Comparison of ENCODE assay signal across 17 cellular contexts in genomic region chr3:121477589-121477988, GRCh38.
A peak's percentile ranks its signal among the peaks of the same experiment; 100 is the strongest.
DNase-seq lines count a peak whose midpoint lies in the region; ATAC-seq and TF ChIP-seq lines count a peak whose summit lies in the region.
"Had no signal": no experiment of that assay in that cellular context is flagged by ENCODE, and none has a peak within 500 bp of the region (broad histone marks: within the 10 kb centered on the region; RNA-seq: fewer than 3 reads in every experiment).

No MANE protein-coding gene starts in this region.

- H3K4me3 Mint-ChIP-seq in brain (no peak overlapping the region), Calu3 (ENCODE audit: low read depth, unreplicated experiment) (no peak overlapping the region)
- H3K4me3 Mint-ChIP-seq: activated naive CD8-positive, alpha-beta T cell had no signal

- CTCF ChIA-PET in AG04449 (lab: Yijun Ruan, JAX) = interaction anchor here (1.1 kb wide), 1 partner anchor 45 kb away, joined by 3 read pairs; no protein-coding TSS in a partner anchor
- CTCF ChIA-PET in Calu3 (lab: Charles Lee) = no interaction called here

- intact Hi-C loops in Calu3 (cut with micrococcal nuclease; ENCODE audit: unreplicated experiment) (no loop called here), posterior vena cava (cut with DNase I) (no loop called here), left ventricle myocardium superior (cut with micrococcal nuclease) (no loop called here)

- DNase-seq in AG04449 (ENCODE audit: low read depth, low spot score) = peak; percentile 70
- peak; percentile 83 for DNase-seq in HS-5 (ENCODE audit: low read depth)
- peak; percentile 71 for DNase-seq in iris pigment epithelial cell (ENCODE audit: low read depth)
- DNase-seq in Calu3 = no peak
- DNase-seq in posterior vena cava (ENCODE audit: low spot score) = no peak
- no peak for DNase-seq in NOMO-1 treated with DMSO at 0.1 percent for 48 hours (lab: John Stamatoyannopoulos, UW; ENCODE audit: unreplicated experiment)
- no peak for DNase-seq in left ventricle myocardium superior
- DNase-seq: activated CD4-positive, CD25-positive, alpha-beta regulatory T cell; colonic mucosa; NCI-H1436; NCI-H446 treated with DMSO at 0.1 percent for 48 hours; PC-3; posterior cingulate gyrus had no signal

- H3K27ac Mint-ChIP-seq in brain = peak overlapping the region in 3 of 5 experiments; percentile 5 to 18 (median 16)
- no peak overlapping the region for H3K27ac Mint-ChIP-seq in Calu3 (ENCODE audit: unreplicated experiment)
- H3K27ac Mint-ChIP-seq: activated naive CD8-positive, alpha-beta T cell had no signal

- POLR2A ChIA-PET in AG04449 (lab: Yijun Ruan, JAX) = no interaction called here

- no TSS peak for BruUV-seq in Calu3 (replicated peaks; lab: Mats Ljungman, UMichigan)

- peak overlapping the region; percentile 12; the same call in 1 of the 2 replicates for H3K4me3 ChIP-seq in AG04449 (ENCODE audit: low read depth, low read length)
- H3K4me3 ChIP-seq: A549, colonic mucosa, thoracic aorta had no signal

- ATAC-seq in left ventricle myocardium superior = no peak
- ATAC-seq: A549, PC-3 had no signal

- H3K36me3 Mint-ChIP-seq in brain = peaks cover 4% of the 10 kb centered on the region
- H3K36me3 Mint-ChIP-seq in Calu3 (ENCODE audit: insufficient read depth, unreplicated experiment) = no peaks in the 10 kb centered on the region

- H3K9me3 Mint-ChIP-seq in brain (no peaks in the 10 kb centered on the region), Calu3 (ENCODE audit: low read depth, unreplicated experiment) (no peaks in the 10 kb centered on the region)

- no peak for TF ChIP-seq CTCF in AG04449 (IDR thresholded peaks at IDR 0.05; ENCODE audit: insufficient read depth, low read length, missing control alignments)
- no peak for TF ChIP-seq CTCF in brain (conservative IDR thresholded peaks at IDR 0.05)
- no peak for TF ChIP-seq CTCF in Calu3 (IDR thresholded peaks at IDR 0.05; ENCODE audit: unreplicated experiment)

- H3K4me1 Mint-ChIP-seq in brain = no peaks in the 10 kb centered on the region
- H3K4me1 Mint-ChIP-seq in Calu3 (ENCODE audit: low read depth, unreplicated experiment) = peaks cover 5% of the 10 kb centered on the region

- H3K27me3 Mint-ChIP-seq in brain = no peaks in the 10 kb centered on the region
- H3K27me3 Mint-ChIP-seq in Calu3 (ENCODE audit: unreplicated experiment) = no peaks in the 10 kb centered on the region
- H3K27me3 Mint-ChIP-seq: activated naive CD8-positive, alpha-beta T cell had no signal

Comparison
In these comparisons a context has a peak if more than half of its experiments do, and no peak if none do; other contexts are left out.
1. DNase-seq: peak in AG04449 (single experiment), HS-5 (single experiment) and iris pigment epithelial cell (single experiment); none in Calu3 (single experiment), posterior vena cava (single experiment), NOMO-1 treated with DMSO at 0.1 percent for 48 hours (single experiment) and left ventricle myocardium superior (single experiment).